1 cellular context compared by ENCODE assay signal in genomic region chr20:24277196-24277595, GRCh38.
TF ChIP-seq lines count a peak whose summit lies in the region.

No MANE protein-coding gene starts in this region.

TF ChIP-seq in GM23338, 12 proteins besides CTCF, POLR2A, EP300 and RAD21 (continued from another document):
- TF ChIP-seq, protein P1, sequence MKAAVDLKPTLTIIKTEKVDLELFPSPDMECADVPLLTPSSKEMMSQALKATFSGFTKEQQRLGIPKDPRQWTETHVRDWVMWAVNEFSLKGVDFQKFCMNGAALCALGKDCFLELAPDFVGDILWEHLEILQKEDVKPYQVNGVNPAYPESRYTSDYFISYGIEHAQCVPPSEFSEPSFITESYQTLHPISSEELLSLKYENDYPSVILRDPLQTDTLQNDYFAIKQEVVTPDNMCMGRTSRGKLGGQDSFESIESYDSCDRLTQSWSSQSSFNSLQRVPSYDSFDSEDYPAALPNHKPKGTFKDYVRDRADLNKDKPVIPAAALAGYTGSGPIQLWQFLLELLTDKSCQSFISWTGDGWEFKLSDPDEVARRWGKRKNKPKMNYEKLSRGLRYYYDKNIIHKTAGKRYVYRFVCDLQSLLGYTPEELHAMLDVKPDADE (IDR thresholded peaks at IDR 0.05), result no peak
TF ChIP-seq in GM23338: peak in this region for 0.
